Comparison of ENCODE assay signal across 8 cellular contexts in genomic region chr2:43269074-43269572, GRCh38. TPM values are rescaled to one million over a fixed set of nuclear protein-coding genes. Genes with fewer than 3 reads are reported as not detected.
A peak's percentile ranks its signal among the peaks of the same experiment; 100 is the strongest.
DNase-seq lines count a peak whose midpoint lies in the region; ATAC-seq lines count a peak whose summit lies in the region.

No MANE protein-coding gene starts in this region.

- H3K4me1 ChIP-seq in urinary bladder (ENCODE audit: insufficient read depth) = no peaks in the 10 kb centered on the region

- peak overlapping the region; percentile 42 for H3K27ac ChIP-seq in urinary bladder (ENCODE audit: low read depth)

- peak; percentile 86 for ATAC-seq in Right ventricle myocardium inferior

- H3K36me3 ChIP-seq in urinary bladder (ENCODE audit: insufficient read depth) = no peaks in the 10 kb centered on the region

- intact Hi-C loops in Right ventricle myocardium inferior (cut with DNase I) (loop anchor here (2.0 to 5.0 kb wide), 2 partner anchors 64 to 213 kb away; no protein-coding TSS in a partner anchor), cardiac septum (cut with DNase I) (loop anchor here (5.0 kb wide), 1 partner anchor 63 kb away; no protein-coding TSS in a partner anchor)

- DNase-seq in Right ventricle myocardium inferior (ENCODE audit: missing footprints) (peak; percentile 93), cardiac septum (ENCODE audit: low spot score) (no peak), dedifferentiated amniotic fluid mesenchymal stem cell (ENCODE audit: extremely low spot score) (peak; percentile 71), medulla oblongata (ENCODE audit: extremely low spot score) (peak; percentile 40), NCI-H345 (lab: John Stamatoyannopoulos, UW) (no peak), NCI-H446 (lab: John Stamatoyannopoulos, UW) (no peak), NCI-H446 treated with DMSO at 0.1 percent for 48 hours (lab: John Stamatoyannopoulos, UW) (no peak)

- 45% methylated on average over 14 of the region's 14 CpGs for WGBS in urinary bladder

- no peak overlapping the region for H3K4me3 ChIP-seq in urinary bladder (ENCODE audit: low read depth, low read length)

RNA-seq across cellular contexts. Expression of gene ZFP36L2, which starts 42.7 kb away (rescaled TPM):
- total RNA-seq in Right ventricle myocardium inferior = 51.1 TPM
- 41.4 TPM for total RNA-seq in cardiac septum
- 54.8 TPM for total RNA-seq in urinary bladder
- polyA plus RNA-seq in urinary bladder = 145 TPM

Comparison
In these comparisons a context has a peak if more than half of its experiments do, and no peak if none do; other contexts are left out.
1. DNase-seq: peak in Right ventricle myocardium inferior (single experiment), dedifferentiated amniotic fluid mesenchymal stem cell (single experiment) and medulla oblongata (single experiment); none in cardiac septum (single experiment), NCI-H345 (single experiment), NCI-H446 (0 of 2) and NCI-H446 treated with DMSO at 0.1 percent for 48 hours (single experiment).